23 cellular contexts compared by ENCODE assay signal in genomic region chr17:30696234-30696633, GRCh38.
DNase-seq lines count a peak whose midpoint lies in the region; ATAC-seq, FAIRE-seq and TF ChIP-seq lines count a peak whose summit lies in the region.
"Had no signal": no experiment of that assay in that cellular context is flagged by ENCODE, and none has a peak within 500 bp of the region (broad histone marks: within the 10 kb centered on the region; RNA-seq: fewer than 3 reads in every experiment).

No MANE protein-coding gene starts in this region.

- H3K79me2 ChIP-seq in K562 (ENCODE audit: control insufficient read depth, insufficient read depth, low read length), result no peaks in the 10 kb centered on the region
- no peaks in the 10 kb centered on the region for H3K79me2 ChIP-seq in hepatocyte

- no peaks in the 10 kb centered on the region for H3K27me3 ChIP-seq in K562 (ENCODE audit: control insufficient read depth in 2 of 2, insufficient read depth in 2 of 2, low read length in 2 of 2)
- no peaks in the 10 kb centered on the region for H3K27me3 ChIP-seq in hepatocyte
- H3K27me3 ChIP-seq in vagina, result no peaks in the 10 kb centered on the region
- no peaks in the 10 kb centered on the region for H3K27me3 ChIP-seq in CD4-positive, alpha-beta memory T cell (ENCODE audit: insufficient read depth, low read length)
- H3K27me3 ChIP-seq: BLaER1 treated with 17β-estradiol and CSF1 and Interleukin-3, amounts not matched to agents 10 nM and 100 nM had no signal

- POLR2A ChIA-PET in A549 (lab: Yijun Ruan, JAX) (no interaction called here), K562 (lab: Yijun Ruan, JAX) (no interaction called here)
- POLR2A ChIA-PET in CD4-positive, alpha-beta memory T cell (lab: Charles Lee; ENCODE audit: partially characterized antibody), result interaction anchor here (0.7 kb wide), 1 partner anchor 13 kb away, joined by 3 read pairs; no protein-coding TSS in a partner anchor

- H3K27me3 Mint-ChIP-seq in mesothelial cell of epicardium (ENCODE audit: low read depth), result peaks cover 3% of the 10 kb centered on the region
- H3K27me3 Mint-ChIP-seq in CD4-positive, alpha-beta memory T cell, result peaks cover 0 to 2% of the 10 kb centered on the region in 2 donors

- intact Hi-C loops in K562 (cut with micrococcal nuclease) (no loop called here), vagina (cut with DNase I) (no loop called here)
- intact Hi-C loops in CD4-positive, alpha-beta memory T cell (cut with micrococcal nuclease), result no loop called here

- H3K4me3 ChIP-seq in A549 (no peak overlapping the region), K562 (no peak overlapping the region), hepatocyte (no peak overlapping the region), vagina (no peak overlapping the region)
- no peak overlapping the region for H3K4me3 ChIP-seq in CD4-positive, alpha-beta memory T cell (ENCODE audit: low read length in 2 of 2)
- H3K4me3 ChIP-seq: BLaER1 treated with 17β-estradiol and CSF1 and Interleukin-3, amounts not matched to agents 10 nM and 100 nM; GM12878 had no signal

- ATAC-seq in A549, result no peak
- ATAC-seq in K562, result no peak
- ATAC-seq: GM12878 had no signal

- H3K36me3 ChIP-seq in K562 (ENCODE audit: control insufficient read depth, insufficient read depth, low read length) (no peaks in the 10 kb centered on the region), hepatocyte (replicated peaks; ENCODE audit: insufficient read depth, low read depth) (no peaks in the 10 kb centered on the region), vagina (no peaks in the 10 kb centered on the region)
- H3K36me3 ChIP-seq in CD4-positive, alpha-beta memory T cell (ENCODE audit: insufficient read depth, low read length), result no peaks in the 10 kb centered on the region
- H3K36me3 ChIP-seq: BLaER1 treated with 17β-estradiol and CSF1 and Interleukin-3, amounts not matched to agents 10 nM and 100 nM had no signal

- no peaks in the 10 kb centered on the region for H3K9me1 ChIP-seq in K562 (ENCODE audit: control insufficient read depth, insufficient read depth, low read length)

- H3K9me3 Mint-ChIP-seq in mesothelial cell of epicardium, result no peaks in the 10 kb centered on the region
- peaks cover 0 to 2% (median 0%) of the 10 kb centered on the region in 8 donors for H3K9me3 Mint-ChIP-seq in CD4-positive, alpha-beta memory T cell
- H3K9me3 Mint-ChIP-seq: CD4-positive, alpha-beta T cell; CD8-positive, alpha-beta memory T cell had no signal

- no peaks in the 10 kb centered on the region for H4K20me1 ChIP-seq in K562 (replicated peaks; ENCODE audit: control insufficient read depth, insufficient read depth, low read length)
- H4K20me1 ChIP-seq in hepatocyte (ENCODE audit: insufficient read depth, poor library complexity, severe bottlenecking), result no peaks in the 10 kb centered on the region
- H4K20me1 ChIP-seq: BLaER1 treated with 17β-estradiol and CSF1 and Interleukin-3, amounts not matched to agents 10 nM and 100 nM had no signal

- H3K9ac ChIP-seq in K562 (ENCODE audit: insufficient read depth in 1 of 2, low read depth in 2 of 2, low read length in 2 of 2), result no peak overlapping the region
- H3K9ac ChIP-seq: BLaER1 treated with 17β-estradiol and CSF1 and Interleukin-3, amounts not matched to agents 10 nM and 100 nM had no signal

- TF ChIP-seq RAD21 in A549 (conservative IDR thresholded peaks at IDR 0.05 in 1 of 2, IDR thresholded peaks at IDR 0.05 in 1 of 2) (no peak), K562 (CRISPR knock-in tag; conservative IDR thresholded peaks at IDR 0.05 in 1 of 2, IDR thresholded peaks at IDR 0.05 in 1 of 2) (no peak)

- peak overlapping the region; percentile 9 for H3K27ac Mint-ChIP-seq in mesothelial cell of epicardium
- no peak overlapping the region for H3K27ac Mint-ChIP-seq in CD4-positive, alpha-beta memory T cell
- H3K27ac Mint-ChIP-seq: B cell; CD4-positive, alpha-beta T cell had no signal

- no TSS peak for BruUV-seq in K562 (replicated peaks; lab: Mats Ljungman, UMichigan)

- no peak for TF ChIP-seq POLR2A in A549 (IDR thresholded peaks at IDR 0.05; ENCODE audit: low read length)
- TF ChIP-seq POLR2A in K562 (conservative IDR thresholded peaks at IDR 0.05), result no peak
- TF ChIP-seq POLR2A in vagina (IDR thresholded peaks at IDR 0.05), result no peak
- TF ChIP-seq POLR2A in H54 (IDR thresholded peaks at IDR 0.05; ENCODE audit: low read depth, low read length), result no peak

- no peak for DNase-seq in A549 (ENCODE audit: low read depth in 1 of 2, low spot score in 1 of 2)
- no peak for DNase-seq in K562 (ENCODE audit: extremely low read depth in 1 of 4, low spot score in 3 of 4)
- no peak for DNase-seq in hepatocyte (ENCODE audit: low spot score)
- no peak for DNase-seq in mesothelial cell of epicardium (ENCODE audit: low spot score in 2 of 2, unreplicated experiment in 2 of 2)
- no peak for DNase-seq in vagina (ENCODE audit: extremely low spot score in 2 of 2)
- DNase-seq in H54 (ENCODE audit: insufficient read length, low spot score), result no peak
- no peak for DNase-seq in NCI-H146 (lab: John Stamatoyannopoulos, UW)
- no peak for DNase-seq in CD4-positive, alpha-beta memory T cell
- DNase-seq: CD4-positive, alpha-beta T cell; CD8-positive, alpha-beta memory T cell; COR-L47; DMS 273 treated with DMSO at 0.1 percent for 48 hours; DMS79; DND-41; GDM1 had no signal

- peaks cover 26% of the 10 kb centered on the region for H3K4me1 Mint-ChIP-seq in mesothelial cell of epicardium
- peaks cover 7 to 13% (median 10%) of the 10 kb centered on the region in 4 donors for H3K4me1 Mint-ChIP-seq in CD4-positive, alpha-beta memory T cell

- CTCF ChIA-PET in A549 (lab: Yijun Ruan, JAX) (interaction anchor here (1.1 to 3.0 kb wide), 3 partner anchors 11 to 23 kb away, joined by 3 to 17 read pairs (median 13); no protein-coding TSS in a partner anchor), K562 (lab: Yijun Ruan, JAX; ENCODE audit: low intra/inter-chr PET ratio) (no interaction called here)
- CTCF ChIA-PET in CD4-positive, alpha-beta memory T cell (lab: Charles Lee; ENCODE audit: partially characterized antibody), result interaction anchor here (1.2 kb wide), 1 partner anchor 20 kb away, joined by 3 read pairs; no protein-coding TSS in a partner anchor

- H3K4me2 ChIP-seq in A549 (peak overlapping the region; percentile 67; the same call in 1 of the 3 replicates), K562 (ENCODE audit: insufficient read depth, low read length) (no peak overlapping the region), hepatocyte (no peak overlapping the region)
- H3K4me2 ChIP-seq: BLaER1 treated with 17β-estradiol and CSF1 and Interleukin-3, amounts not matched to agents 10 nM and 100 nM had no signal

- FAIRE-seq in A549 (lab: Jason Lieb, UNC), result no peak
- no peak for FAIRE-seq in K562 (lab: Jason Lieb, UNC)
- no peak for FAIRE-seq in H54 (lab: Jason Lieb, UNC)
- FAIRE-seq: GM12878, GM12892, GM18507, GM19239 had no signal

- no peaks in the 10 kb centered on the region for H3K36me3 Mint-ChIP-seq in mesothelial cell of epicardium
- H3K36me3 Mint-ChIP-seq in CD4-positive, alpha-beta memory T cell, result no peaks in the 10 kb centered on the region
- H3K36me3 Mint-ChIP-seq: CD8-positive, alpha-beta memory T cell had no signal

- H3K4me1 ChIP-seq in A549, result peaks cover 40% of the 10 kb centered on the region
- peaks cover 3 to 22% of the 10 kb centered on the region in 2 experiments; a peak in 3 of 5 replicates for H3K4me1 ChIP-seq in K562 (replicated peaks in 1 of 2; ENCODE audit: control insufficient read depth in 2 of 2, insufficient read depth in 2 of 2, low read length in 2 of 2)
- peaks cover 13% of the 10 kb centered on the region for H3K4me1 ChIP-seq in hepatocyte (ENCODE audit: insufficient read depth)
- peaks cover 11% of the 10 kb centered on the region for H3K4me1 ChIP-seq in vagina
- peaks cover 9% of the 10 kb centered on the region for H3K4me1 ChIP-seq in CD4-positive, alpha-beta memory T cell (ENCODE audit: insufficient read depth, low read length)

- in situ Hi-C loops in K562 (cut with MboI), result no loop called here

- TF ChIP-seq CTCF in A549 (IDR thresholded peaks at IDR 0.05), result no peak
- no peak for TF ChIP-seq CTCF in K562 (IDR thresholded peaks at IDR 0.05 in 2 of 3, conservative IDR thresholded peaks at IDR 0.05 in 1 of 3; ENCODE audit: insufficient read depth in 2 of 3, low read depth in 1 of 3, low read length in 3 of 3)
- no peak for TF ChIP-seq CTCF in hepatocyte (IDR thresholded peaks at IDR 0.05; ENCODE audit: poor library complexity)
- no peak for TF ChIP-seq CTCF in mesothelial cell of epicardium (IDR thresholded peaks at IDR 0.05; ENCODE audit: unreplicated experiment)
- no peak for TF ChIP-seq CTCF in vagina (IDR thresholded peaks at IDR 0.05)

- H2AFZ ChIP-seq in K562 (ENCODE audit: low read depth, low read length) (no peak overlapping the region), hepatocyte (no peak overlapping the region)

- H3K9me3 ChIP-seq in A549 (peaks cover 3% of the 10 kb centered on the region; the same call in 1 of the 3 replicates), K562 (replicated peaks; ENCODE audit: control insufficient read depth, insufficient read depth, low read depth, low read length) (no peaks in the 10 kb centered on the region), hepatocyte (ENCODE audit: low read depth) (no peaks in the 10 kb centered on the region), vagina (no peaks in the 10 kb centered on the region)
- H3K9me3 ChIP-seq in CD4-positive, alpha-beta memory T cell (ENCODE audit: control insufficient read depth in 1 of 2, low read length in 2 of 2), result no peaks in the 10 kb centered on the region
- H3K9me3 ChIP-seq: BLaER1 treated with 17β-estradiol and CSF1 and Interleukin-3, amounts not matched to agents 10 nM and 100 nM had no signal

- 86% methylated on average over 5 of the region's 5 CpGs for WGBS in A549 (ENCODE audit: missing lambda C conversion rate)
- WGBS in K562 (ENCODE audit: insufficient coverage, low coverage, missing lambda C conversion rate), result 58% methylated on average over 5 of the region's 5 CpGs
- 96% methylated on average over 5 of the region's 5 CpGs for WGBS in hepatocyte (ENCODE audit: low lambda C conversion rate, missing lambda C conversion rate)

- no peak for TF ChIP-seq EP300 in A549 (IDR thresholded peaks at IDR 0.05)
- TF ChIP-seq EP300 in K562 (IDR thresholded peaks at IDR 0.05; ENCODE audit: low read length), result no peak

- no peak overlapping the region for H3K4me3 Mint-ChIP-seq in mesothelial cell of epicardium
- no peak overlapping the region for H3K4me3 Mint-ChIP-seq in CD4-positive, alpha-beta memory T cell
- H3K4me3 Mint-ChIP-seq: B cell; CD4-positive, alpha-beta T cell; CD8-positive, alpha-beta memory T cell had no signal

- no peaks in the 10 kb centered on the region for H3K9me2 ChIP-seq in hepatocyte (replicated peaks; ENCODE audit: insufficient read depth)

- H3K27ac ChIP-seq in A549, result peak overlapping the region; percentile 76 to 84; a peak in 5 of 6 replicates
- H3K27ac ChIP-seq in K562 (ENCODE audit: extremely low read depth, low read depth, low read length), result no peak overlapping the region
- H3K27ac ChIP-seq in hepatocyte, result peak overlapping the region; percentile 48
- H3K27ac ChIP-seq in vagina, result no peak overlapping the region
- H3K27ac ChIP-seq in CD4-positive, alpha-beta memory T cell (ENCODE audit: low read depth, low read length), result no peak overlapping the region
- H3K27ac ChIP-seq: 22Rv1; BLaER1 treated with 17β-estradiol and CSF1 and Interleukin-3, amounts not matched to agents 10 nM and 100 nM; C4-2B had no signal

TF ChIP-seq in A549, 52 proteins besides CTCF, POLR2A, EP300 and RAD21 (continues in another document):
- TF ChIP-seq KDM1A (IDR thresholded peaks at IDR 0.05; ENCODE audit: low read depth), result peak; percentile 42; the same call in 1 of the 2 replicates

Comparison
In these comparisons a context has a peak if more than half of its experiments do, and no peak if none do; other contexts are left out.
1. H3K27ac ChIP-seq: peak in A549 (2 of 2) and hepatocyte (single experiment); none in K562 (single experiment), vagina (single experiment) and CD4-positive, alpha-beta memory T cell (single experiment).
2. Of the 35 proteins assayed by ChIP-seq in both K562 and A549: peak only in K562: none; only in A549: KDM1A; in both: none; in neither: 34.